Comparison of ENCODE assay signal across 29 cellular contexts in the genomic region with DNA sequence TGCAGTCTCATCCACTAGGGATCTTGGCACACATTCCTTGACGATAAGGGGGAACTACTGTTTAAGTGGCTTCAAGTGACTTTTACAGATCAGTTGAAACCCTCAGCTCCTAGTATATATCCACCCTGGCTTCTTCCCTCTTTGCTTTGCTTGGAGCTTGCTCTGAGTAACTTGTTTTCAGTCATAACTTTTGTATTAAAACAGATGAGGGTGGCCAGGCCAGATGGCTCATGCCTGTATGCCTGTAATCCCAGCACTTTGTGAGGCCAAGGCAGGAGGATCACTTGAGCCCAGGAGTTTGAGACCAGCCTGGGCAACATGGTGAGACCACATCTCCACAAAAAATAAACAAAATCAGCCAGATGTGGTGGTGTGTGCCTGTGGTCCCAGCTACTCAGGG. TPM values are rescaled to one million over a fixed set of nuclear protein-coding genes. Genes with fewer than 3 reads are reported as not detected.
DNase-seq lines count a peak whose midpoint lies in the region; FAIRE-seq and TF ChIP-seq lines count a peak whose summit lies in the region.
"Had no signal": no experiment of that assay in that cellular context is flagged by ENCODE, and none has a peak within 500 bp of the region (broad histone marks: within the 10 kb centered on the region; RNA-seq: fewer than 3 reads in every experiment).

No MANE protein-coding gene starts in this region.

- no peak for TF ChIP-seq POLR2A in H1 (IDR thresholded peaks at IDR 0.05; ENCODE audit: control extremely low read depth in 1 of 2, low read depth in 2 of 2, low read length in 2 of 2)
- TF ChIP-seq POLR2A in testis (IDR thresholded peaks at IDR 0.05), result no peak

- no peaks in the 10 kb centered on the region for H3K79me2 ChIP-seq in OCI-LY7 (ENCODE audit: insufficient read depth, low read depth, low read length)
- no peaks in the 10 kb centered on the region for H3K79me2 ChIP-seq in H1 (ENCODE audit: control insufficient read depth in 1 of 2, insufficient read depth in 2 of 2, low read length in 2 of 2)

- H3K27me3 ChIP-seq in H1 (replicated peaks in 1 of 4; ENCODE audit: control insufficient read depth in 3 of 4, extremely low read depth in 1 of 4, insufficient read depth in 3 of 4, low read length in 3 of 4) (no peaks in the 10 kb centered on the region), mesenchymal stem cell (ENCODE audit: control insufficient read depth in 1 of 2, insufficient read depth in 1 of 2, low read length in 2 of 2) (no peaks in the 10 kb centered on the region), testis (no peaks in the 10 kb centered on the region), brain microvascular endothelial cell (replicated peaks) (no peaks in the 10 kb centered on the region)
- H3K27me3 ChIP-seq: colonic mucosa, esophagus muscularis mucosa, upper lobe of left lung had no signal

- H2AK5ac ChIP-seq in H1 (ENCODE audit: low read depth, low read length), result no peak overlapping the region
- no peak overlapping the region for H2AK5ac ChIP-seq in mesenchymal stem cell (ENCODE audit: low read length, severe bottlenecking)

- H2BK12ac ChIP-seq in H1 (ENCODE audit: low read depth, low read length) (no peak overlapping the region), mesenchymal stem cell (ENCODE audit: low read length in 2 of 2) (no peak overlapping the region)

- TF ChIP-seq RAD21 in H1 (IDR thresholded peaks at IDR 0.05 in 1 of 2, conservative IDR thresholded peaks at IDR 0.05 in 1 of 2; ENCODE audit: low read depth in 2 of 2, low read length in 2 of 2), result no peak

- no peak for TF ChIP-seq EP300 in H1 (IDR thresholded peaks at IDR 0.05; ENCODE audit: borderline replicate concordance in 1 of 2, low read depth in 2 of 2, low read length in 2 of 2)

- H3K4me1 ChIP-seq in OCI-LY7 (ENCODE audit: insufficient read depth, low read length, poor library complexity, severe bottlenecking) (no peaks in the 10 kb centered on the region), H1 (replicated peaks in 1 of 4; ENCODE audit: control insufficient read depth in 3 of 4, insufficient read depth in 4 of 4, low read length in 3 of 4) (peaks cover 0 to 4% (median 1%) of the 10 kb centered on the region in 4 experiments; a peak in 2 of 7 replicates), mesenchymal stem cell (ENCODE audit: control insufficient read depth, insufficient read depth, low read depth, low read length) (peaks cover 2% of the 10 kb centered on the region), testis (peaks cover 12% of the 10 kb centered on the region)
- H3K4me1 ChIP-seq: colonic mucosa had no signal

- H3K9me2 ChIP-seq in OCI-LY7 (ENCODE audit: insufficient read depth, low read length), result no peaks in the 10 kb centered on the region

- intact Hi-C loops in OCI-LY7 (cut with micrococcal nuclease; ENCODE audit: unreplicated experiment), result loop anchor here (2.0 to 10.0 kb wide), 4 partner anchors 195 to 545 kb away; partner anchors contain the start of gene SLC4A7
- intact Hi-C loops in testis (cut with DNase I; ENCODE audit: low total_unique reads), result no loop called here

- FAIRE-seq in H1 (lab: Jason Lieb, UNC), result no peak
- FAIRE-seq: bronchial epithelial cell, GM12892, small intestine had no signal

- no peak for TF ChIP-seq CTCF in OCI-LY7 (conservative IDR thresholded peaks at IDR 0.05; ENCODE audit: low read length)
- TF ChIP-seq CTCF in H1 (IDR thresholded peaks at IDR 0.05; ENCODE audit: control extremely low read depth in 1 of 3, insufficient read depth in 1 of 3, low read depth in 1 of 3, low read length in 3 of 3), result no peak
- no peak for TF ChIP-seq CTCF in testis (IDR thresholded peaks at IDR 0.05)
- TF ChIP-seq CTCF in brain microvascular endothelial cell (IDR thresholded peaks at IDR 0.05; ENCODE audit: low read depth, low read length, missing control alignments), result no peak

- no peak overlapping the region for H3K4me2 ChIP-seq in OCI-LY7 (ENCODE audit: low read length)
- no peak overlapping the region for H3K4me2 ChIP-seq in H1 (ENCODE audit: insufficient read depth in 1 of 2, low read depth in 2 of 2, low read length in 2 of 2)
- no peak overlapping the region for H3K4me2 ChIP-seq in mesenchymal stem cell (ENCODE audit: low read length, poor library complexity, severe bottlenecking)
- H3K4me2 ChIP-seq: PC-9 had no signal

- H3K27ac ChIP-seq in OCI-LY7 (ENCODE audit: low read depth, low read length, poor library complexity, severe bottlenecking) (no peak overlapping the region), H1 (ENCODE audit: low read depth, low read length) (no peak overlapping the region), mesenchymal stem cell (ENCODE audit: low read length, poor library complexity, severe bottlenecking) (no peak overlapping the region), testis (peak overlapping the region in 1 of 2 donors; percentile 76), brain microvascular endothelial cell (no peak overlapping the region)
- H3K27ac ChIP-seq: colonic mucosa, upper lobe of left lung had no signal

- CTCF ChIA-PET in OCI-LY7 (lab: Charles Lee; ENCODE audit: unreplicated experiment), result no interaction called here
- CTCF ChIA-PET in H1 (lab: Charles Lee; ENCODE audit: partially characterized antibody), result interaction anchor here (0.6 to 5.9 kb wide), 12 partner anchors 8 to 325 kb away, joined by 3 to 39 read pairs (median 7); no protein-coding TSS in a partner anchor

- H3K36me3 ChIP-seq in OCI-LY7 (ENCODE audit: insufficient read depth, low read length), result no peaks in the 10 kb centered on the region
- H3K36me3 ChIP-seq in H1 (ENCODE audit: control insufficient read depth in 2 of 4, insufficient read depth in 4 of 4, low read length in 3 of 4), result no peaks in the 10 kb centered on the region
- no peaks in the 10 kb centered on the region for H3K36me3 ChIP-seq in mesenchymal stem cell (ENCODE audit: control insufficient read depth in 1 of 2, insufficient read depth in 2 of 2, low read depth in 1 of 2, low read length in 2 of 2)
- no peaks in the 10 kb centered on the region for H3K36me3 ChIP-seq in testis (ENCODE audit: low read depth, missing control alignments)
- H3K36me3 ChIP-seq in brain microvascular endothelial cell (replicated peaks), result no peaks in the 10 kb centered on the region
- H3K36me3 ChIP-seq: colonic mucosa, esophagus muscularis mucosa, upper lobe of left lung had no signal

- H3K18ac ChIP-seq in H1 (ENCODE audit: extremely low read depth, low read length) (no peak overlapping the region), mesenchymal stem cell (ENCODE audit: low read depth in 1 of 2, low read length in 2 of 2) (no peak overlapping the region)

- H3K14ac ChIP-seq in H1 (ENCODE audit: insufficient read length), result no peak overlapping the region
- no peak overlapping the region for H3K14ac ChIP-seq in mesenchymal stem cell (ENCODE audit: low read length in 2 of 2)

- H3K23ac ChIP-seq in H1 (ENCODE audit: insufficient read length) (no peak overlapping the region), mesenchymal stem cell (ENCODE audit: low read length in 2 of 2) (no peak overlapping the region)

- H2BK5ac ChIP-seq in H1 (ENCODE audit: low read depth, low read length) (peak overlapping the region; percentile 49; the same call in 1 of the 2 replicates), mesenchymal stem cell (ENCODE audit: low read depth, low read length, poor library complexity, severe bottlenecking) (no peak overlapping the region)

- H4K8ac ChIP-seq in H1 (ENCODE audit: extremely low read depth, insufficient read depth, low read length), result no peak overlapping the region
- peak overlapping the region; percentile 7 for H4K8ac ChIP-seq in mesenchymal stem cell (ENCODE audit: low read length)

- no peak overlapping the region for H2BK20ac ChIP-seq in H1 (ENCODE audit: low read length)

- H3K56ac ChIP-seq in H1 (replicated peaks; ENCODE audit: insufficient read length, low read depth, low read length), result no peak overlapping the region

- 100% methylated on average over 1 of the region's 1 CpG; no CpG with 5 or more reads in 1 of the 2 experiments for WGBS in H1 (ENCODE audit: extremely low coverage in 1 of 2, insufficient coverage in 1 of 2, insufficient read length in 1 of 2, insufficient replicate concordance in 2 of 2, low coverage in 1 of 2, low lambda C conversion rate in 2 of 2, missing lambda C conversion rate in 1 of 2), 2 experiments
- 100% methylated on average over 1 of the region's 1 CpG for WGBS in mesenchymal stem cell
- WGBS in testis, 2 donors, result 81 to 84% methylated on average over 1 of the region's 1 CpG

- H4K20me1 ChIP-seq in OCI-LY7 (ENCODE audit: insufficient read depth, low read length), result no peaks in the 10 kb centered on the region
- H4K20me1 ChIP-seq in H1 (replicated peaks in 1 of 2; ENCODE audit: control insufficient read depth in 1 of 2, insufficient read depth in 2 of 2, low read length in 2 of 2), result no peaks in the 10 kb centered on the region

- H3K23me2 ChIP-seq in H1 (ENCODE audit: low read depth, low read length), result no peaks in the 10 kb centered on the region

- in situ Hi-C loops in brain microvascular endothelial cell (cut with HindIII; ENCODE audit: low pct_ligation_motif_present, low sequenced_read_pairs), result no loop called here

- H2BK120ac ChIP-seq in H1 (replicated peaks; ENCODE audit: low read depth, low read length), result no peak overlapping the region
- no peak overlapping the region for H2BK120ac ChIP-seq in mesenchymal stem cell (ENCODE audit: low read depth, low read length)

- H3K4ac ChIP-seq in H1 (replicated peaks; ENCODE audit: insufficient read length, low read depth, low read length) (no peak overlapping the region), mesenchymal stem cell (ENCODE audit: low read depth in 1 of 2, low read length in 2 of 2) (no peak overlapping the region)

- no TSS peak for BruUV-seq in OCI-LY7 (replicated peaks; lab: Mats Ljungman, UMichigan)

- DNase-seq in OCI-LY7 (ENCODE audit: low spot score) (no peak), H1 (ENCODE audit: low read depth in 1 of 2, low spot score in 2 of 2) (no peak), mesenchymal stem cell (no peak), testis (no peak), NCI-H748 treated with DMSO at 0.1 percent for 48 hours (lab: John Stamatoyannopoulos, UW) (no peak), brain microvascular endothelial cell (no peak)
- DNase-seq in activated CD4-positive, alpha-beta T cell treated with anti-CD3 and anti-CD28 coated beads, Interleukin-2, amount 50 U/mL, for 1 hour, result no peak
- DNase-seq: activated CD4-positive, alpha-beta T cell treated with anti-CD3 and anti-CD28 coated beads, Interleukin-2, amount 50 U/mL, for 48 hours; activated CD8-positive, alpha-beta memory T cell treated with anti-CD3 and anti-CD28 coated beads, Interleukin-2, amount 50 U/mL, for 4 hours; activated naive CD4-positive, alpha-beta T cell treated with anti-CD3 and anti-CD28 coated beads, Interleukin-2, amount 50 U/mL, for 16 hours; amygdala; CD4-positive, alpha-beta memory T cell; colonic mucosa; H9; islet precursor cell; naive thymus-derived CD8-positive, alpha-beta T cell; NCI-H1105 treated with DMSO at 0.1 percent for 48 hours; NCI-H1930; NCI-H524; nucleus accumbens; PC-9; SHP77; small intestine; stimulated activated CD4-positive, alpha-beta T cell treated with anti-CD3 and anti-CD28 coated beads, Interleukin-2, amount 100 ng/mL, for 24 hours; upper lobe of left lung had no signal

- no peak overlapping the region for H4K5ac ChIP-seq in H1 (ENCODE audit: insufficient read length, low read depth, low read length)

- H3K9me3 ChIP-seq in OCI-LY7 (ENCODE audit: low read length) (no peaks in the 10 kb centered on the region), H1 (ENCODE audit: insufficient read depth in 2 of 2, low read depth in 1 of 2, low read length in 1 of 2) (no peaks in the 10 kb centered on the region), mesenchymal stem cell (ENCODE audit: control insufficient read depth, low read length) (no peaks in the 10 kb centered on the region), testis (no peaks in the 10 kb centered on the region)
- H3K9me3 ChIP-seq: colonic mucosa, esophagus muscularis mucosa, upper lobe of left lung had no signal

- no peak overlapping the region for H3K4me3 ChIP-seq in OCI-LY7 (ENCODE audit: low read depth, low read length, poor library complexity, severe bottlenecking)
- no peak overlapping the region for H3K4me3 ChIP-seq in H1 (ENCODE audit: extremely low read depth in 1 of 4, insufficient read depth in 2 of 4, low read depth in 3 of 4, low read length in 4 of 4)
- no peak overlapping the region for H3K4me3 ChIP-seq in mesenchymal stem cell (ENCODE audit: insufficient read depth in 1 of 2, low read depth in 1 of 2, low read length in 2 of 2)
- H3K4me3 ChIP-seq in testis, result no peak overlapping the region
- no peak overlapping the region for H3K4me3 ChIP-seq in brain microvascular endothelial cell (ENCODE audit: low read depth, low read length)
- H3K4me3 ChIP-seq: colonic mucosa, esophagus muscularis mucosa, PC-9, upper lobe of left lung had no signal

- POLR2A ChIA-PET in OCI-LY7 (lab: Charles Lee), result no interaction called here
- POLR2A ChIA-PET in H1 (lab: Charles Lee; ENCODE audit: partially characterized antibody), result interaction anchor here (1.0 kb wide), 1 partner anchor 94 kb away, joined by 3 read pairs; no protein-coding TSS in a partner anchor

- H2BK15ac ChIP-seq in H1 (ENCODE audit: low read length) (no peak overlapping the region), mesenchymal stem cell (ENCODE audit: low read depth, poor library complexity, severe bottlenecking) (no peak overlapping the region)

- H3K9ac ChIP-seq in H1 (replicated peaks in 1 of 4; ENCODE audit: extremely low read depth in 1 of 4, low read depth in 3 of 4, low read length in 3 of 4) (no peak overlapping the region), mesenchymal stem cell (ENCODE audit: low read length) (peak overlapping the region; percentile 74)

- H4K91ac ChIP-seq in H1 (replicated peaks; ENCODE audit: insufficient read length, low read length) (peak overlapping the region; percentile 29), mesenchymal stem cell (ENCODE audit: low read length) (no peak overlapping the region)

- H3K79me1 ChIP-seq in H1 (ENCODE audit: low read depth, low read length) (no peaks in the 10 kb centered on the region), mesenchymal stem cell (replicated peaks; ENCODE audit: low read length, poor library complexity, severe bottlenecking) (no peaks in the 10 kb centered on the region)

- H2AFZ ChIP-seq in OCI-LY7 (ENCODE audit: low read length) (peak overlapping the region; percentile 94; the same call in 1 of the 2 replicates), H1 (ENCODE audit: low read length) (no peak overlapping the region), mesenchymal stem cell (ENCODE audit: low read depth, low read length) (no peak overlapping the region)
- H2AFZ ChIP-seq: PC-9 had no signal

RNA-seq across cellular contexts. Expression of gene EOMES, which starts 42.4 kb away (rescaled TPM):
- total RNA-seq in OCI-LY7 (2014; rRNA removed; shearing (Covaris generic)), result not detected in 2 replicates
- total RNA-seq in OCI-LY7 (2022), result not detected in 2 replicates
- total RNA-seq in H1 (2021; fragmentation: NEBNext Ultra II Directional; extraction: Animal tissue kit (Norgen Biotek cat#: 25700)), result 0.47 and 0.50 TPM in 2 replicates
- polyA plus RNA-seq in H1 (2011; rRNA removed), result 0.09 TPM in 2 replicates
- polyA plus RNA-seq in H1 (2011; cell fraction: cytosol; rRNA removed), result 0.13 TPM
- polyA plus RNA-seq in H1 (2011; cell fraction: nucleus; rRNA removed), result 0.11 TPM
- 0.18 to 0.91 TPM (median 0.46 TPM) in 4 replicates for polyA plus RNA-seq in H1 (2012, experiment 1 of 2)
- polyA plus RNA-seq in H1 (2012, experiment 2 of 2), result 0.73 TPM
- 0.26 TPM for polyA plus RNA-seq in H1 (2013, experiment 1 of 2)
- polyA plus RNA-seq in H1 (2013, experiment 2 of 2), result 0.18 TPM
- polyA minus RNA-seq in H1 (2011; rRNA and poly(A)+ RNA removed), result 0.25 and 0.37 TPM in 2 replicates
- not detected for polyA minus RNA-seq in H1 (2011; cell fraction: cytosol; rRNA and poly(A)+ RNA removed)
- 0.40 TPM for polyA minus RNA-seq in H1 (2011; cell fraction: nucleus; rRNA and poly(A)+ RNA removed)
- polyA plus RNA-seq in mesenchymal stem cell (2013, experiment 1 of 2), result not detected
- not detected for polyA plus RNA-seq in mesenchymal stem cell (2013, experiment 2 of 2)
- total RNA-seq in testis, result under 1 TPM; 0.71 to 0.93 TPM
- 0.84 TPM for polyA plus RNA-seq in testis (ENCODE audit: insufficient read depth, low read depth, low replicate concordance)
- total RNA-seq: bronchial epithelial cell, PC-9, renal cortical epithelial cell had no signal
